Comparison of ENCODE assay signal across 1 cellular context in genomic region chr2:134917958-134918517, GRCh38.
TF ChIP-seq lines count a peak whose summit lies in the region.

No MANE protein-coding gene starts in this region.

TF ChIP-seq in K562, 482 proteins besides CTCF, POLR2A, EP300 and RAD21 (continued from another document and continues in another):
- TF ChIP-seq, protein P1, sequence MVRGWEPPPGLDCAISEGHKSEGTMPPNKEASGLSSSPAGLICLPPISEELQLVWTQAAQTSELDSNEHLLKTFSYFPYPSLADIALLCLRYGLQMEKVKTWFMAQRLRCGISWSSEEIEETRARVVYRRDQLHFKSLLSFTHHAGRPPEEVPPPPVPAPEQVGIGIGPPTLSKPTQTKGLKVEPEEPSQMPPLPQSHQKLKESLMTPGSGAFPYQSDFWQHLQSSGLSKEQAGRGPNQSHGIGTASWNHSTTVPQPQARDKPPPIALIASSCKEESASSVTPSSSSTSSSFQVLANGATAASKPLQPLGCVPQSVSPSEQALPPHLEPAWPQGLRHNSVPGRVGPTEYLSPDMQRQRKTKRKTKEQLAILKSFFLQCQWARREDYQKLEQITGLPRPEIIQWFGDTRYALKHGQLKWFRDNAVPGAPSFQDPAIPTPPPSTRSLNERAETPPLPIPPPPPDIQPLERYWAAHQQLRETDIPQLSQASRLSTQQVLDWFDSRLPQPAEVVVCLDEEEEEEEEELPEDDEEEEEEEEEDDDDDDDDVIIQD (CRISPR knock-in tag; IDR thresholded peaks at IDR 0.05) = no peak
- TF ChIP-seq ELK1 (CRISPR knock-in tag; IDR thresholded peaks at IDR 0.05) = no peak
- no peak for TF ChIP-seq XRCC5 (IDR thresholded peaks at IDR 0.05; ENCODE audit: low read depth, low read length)
- no peak for TF ChIP-seq BDP1 (IDR thresholded peaks at IDR 0.05; ENCODE audit: insufficient read depth, insufficient read length)
- no peak for TF ChIP-seq HLTF (IDR thresholded peaks at IDR 0.05)
- no peak; the same call in 1 of the 2 replicates for TF ChIP-seq ZFX (CRISPR knock-in tag; IDR thresholded peaks at IDR 0.05)
- TF ChIP-seq HMG20A (CRISPR knock-in tag; conservative IDR thresholded peaks at IDR 0.05) = no peak
- no peak for TF ChIP-seq USF1 (CRISPR knock-in tag; IDR thresholded peaks at IDR 0.05)
- no peak for TF ChIP-seq SNAPC5 (CRISPR knock-in tag; IDR thresholded peaks at IDR 0.05)
- no peak for TF ChIP-seq ZKSCAN1 (IDR thresholded peaks at IDR 0.05; ENCODE audit: low read depth, low read length)
- no peak for TF ChIP-seq MED1 (CRISPR knock-in tag; IDR thresholded peaks at IDR 0.05; ENCODE audit: borderline replicate concordance)
- TF ChIP-seq DMBX1 (CRISPR knock-in tag; IDR thresholded peaks at IDR 0.05; ENCODE audit: borderline replicate concordance) = no peak
- TF ChIP-seq DNMT1 (IDR thresholded peaks at IDR 0.05) = no peak
- 0 out of 2 replicates have a peak, but pooled peaks have one; percentile 72 for TF ChIP-seq LCOR (CRISPR knock-in tag; IDR thresholded peaks at IDR 0.05)
- no peak for TF ChIP-seq RBM14 (IDR thresholded peaks at IDR 0.05; ENCODE audit: borderline replicate concordance, insufficient read depth, low read depth, low read length)
- TF ChIP-seq ETV1 (tag; conservative IDR thresholded peaks at IDR 0.05; ENCODE audit: low read depth) = peak; percentile 84
- no peak for TF ChIP-seq FUS (optimal IDR thresholded peaks at IDR 0.05; ENCODE audit: low read depth, low read length)
- TF ChIP-seq FOXK2 (conservative IDR thresholded peaks at IDR 0.05 in 1 of 2, IDR thresholded peaks at IDR 0.05 in 1 of 2; ENCODE audit: low read depth in 2 of 2) = peak in 1 of 2 experiments; percentile 11; a peak in 1 of 4 replicates
- no peak for TF ChIP-seq ZFP1 (CRISPR knock-in tag; IDR thresholded peaks at IDR 0.05)
- TF ChIP-seq ETV6 (IDR thresholded peaks at IDR 0.05; ENCODE audit: borderline replicate concordance in 1 of 2, low read depth in 2 of 2, low read length in 1 of 2) = no peak
- no peak for TF ChIP-seq ETV6 (CRISPR knock-in tag; IDR thresholded peaks at IDR 0.05; ENCODE audit: borderline replicate concordance)
- TF ChIP-seq RBBP5 (IDR thresholded peaks at IDR 0.05; ENCODE audit: borderline replicate concordance, insufficient read depth, low read length, poor library complexity, severe bottlenecking) = no peak
- no peak for TF ChIP-seq U2AF1 (optimal IDR thresholded peaks at IDR 0.05; ENCODE audit: low read depth, low read length)
- no peak for TF ChIP-seq ZNF311 (CRISPR knock-in tag; IDR thresholded peaks at IDR 0.05)
- TF ChIP-seq, protein P2, sequence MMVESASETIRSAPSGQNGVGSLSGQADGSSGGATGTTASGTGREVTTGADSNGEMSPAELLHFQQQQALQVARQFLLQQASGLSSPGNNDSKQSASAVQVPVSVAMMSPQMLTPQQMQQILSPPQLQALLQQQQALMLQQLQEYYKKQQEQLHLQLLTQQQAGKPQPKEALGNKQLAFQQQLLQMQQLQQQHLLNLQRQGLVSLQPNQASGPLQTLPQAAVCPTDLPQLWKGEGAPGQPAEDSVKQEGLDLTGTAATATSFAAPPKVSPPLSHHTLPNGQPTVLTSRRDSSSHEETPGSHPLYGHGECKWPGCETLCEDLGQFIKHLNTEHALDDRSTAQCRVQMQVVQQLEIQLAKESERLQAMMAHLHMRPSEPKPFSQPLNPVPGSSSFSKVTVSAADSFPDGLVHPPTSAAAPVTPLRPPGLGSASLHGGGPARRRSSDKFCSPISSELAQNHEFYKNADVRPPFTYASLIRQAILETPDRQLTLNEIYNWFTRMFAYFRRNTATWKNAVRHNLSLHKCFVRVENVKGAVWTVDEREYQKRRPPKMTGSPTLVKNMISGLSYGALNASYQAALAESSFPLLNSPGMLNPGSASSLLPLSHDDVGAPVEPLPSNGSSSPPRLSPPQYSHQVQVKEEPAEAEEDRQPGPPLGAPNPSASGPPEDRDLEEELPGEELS (CRISPR knock-in tag; IDR thresholded peaks at IDR 0.05; ENCODE audit: borderline replicate concordance) = no peak
- TF ChIP-seq CBX8 (IDR thresholded peaks at IDR 0.05; ENCODE audit: borderline replicate concordance, extremely low read depth, low read depth, low read length, poor library complexity, severe bottlenecking) = no peak
- TF ChIP-seq HSF4 (CRISPR knock-in tag; IDR thresholded peaks at IDR 0.05; ENCODE audit: borderline replicate concordance) = no peak
- TF ChIP-seq ZNF583 (CRISPR knock-in tag; IDR thresholded peaks at IDR 0.05) = no peak
- TF ChIP-seq, protein P3, sequence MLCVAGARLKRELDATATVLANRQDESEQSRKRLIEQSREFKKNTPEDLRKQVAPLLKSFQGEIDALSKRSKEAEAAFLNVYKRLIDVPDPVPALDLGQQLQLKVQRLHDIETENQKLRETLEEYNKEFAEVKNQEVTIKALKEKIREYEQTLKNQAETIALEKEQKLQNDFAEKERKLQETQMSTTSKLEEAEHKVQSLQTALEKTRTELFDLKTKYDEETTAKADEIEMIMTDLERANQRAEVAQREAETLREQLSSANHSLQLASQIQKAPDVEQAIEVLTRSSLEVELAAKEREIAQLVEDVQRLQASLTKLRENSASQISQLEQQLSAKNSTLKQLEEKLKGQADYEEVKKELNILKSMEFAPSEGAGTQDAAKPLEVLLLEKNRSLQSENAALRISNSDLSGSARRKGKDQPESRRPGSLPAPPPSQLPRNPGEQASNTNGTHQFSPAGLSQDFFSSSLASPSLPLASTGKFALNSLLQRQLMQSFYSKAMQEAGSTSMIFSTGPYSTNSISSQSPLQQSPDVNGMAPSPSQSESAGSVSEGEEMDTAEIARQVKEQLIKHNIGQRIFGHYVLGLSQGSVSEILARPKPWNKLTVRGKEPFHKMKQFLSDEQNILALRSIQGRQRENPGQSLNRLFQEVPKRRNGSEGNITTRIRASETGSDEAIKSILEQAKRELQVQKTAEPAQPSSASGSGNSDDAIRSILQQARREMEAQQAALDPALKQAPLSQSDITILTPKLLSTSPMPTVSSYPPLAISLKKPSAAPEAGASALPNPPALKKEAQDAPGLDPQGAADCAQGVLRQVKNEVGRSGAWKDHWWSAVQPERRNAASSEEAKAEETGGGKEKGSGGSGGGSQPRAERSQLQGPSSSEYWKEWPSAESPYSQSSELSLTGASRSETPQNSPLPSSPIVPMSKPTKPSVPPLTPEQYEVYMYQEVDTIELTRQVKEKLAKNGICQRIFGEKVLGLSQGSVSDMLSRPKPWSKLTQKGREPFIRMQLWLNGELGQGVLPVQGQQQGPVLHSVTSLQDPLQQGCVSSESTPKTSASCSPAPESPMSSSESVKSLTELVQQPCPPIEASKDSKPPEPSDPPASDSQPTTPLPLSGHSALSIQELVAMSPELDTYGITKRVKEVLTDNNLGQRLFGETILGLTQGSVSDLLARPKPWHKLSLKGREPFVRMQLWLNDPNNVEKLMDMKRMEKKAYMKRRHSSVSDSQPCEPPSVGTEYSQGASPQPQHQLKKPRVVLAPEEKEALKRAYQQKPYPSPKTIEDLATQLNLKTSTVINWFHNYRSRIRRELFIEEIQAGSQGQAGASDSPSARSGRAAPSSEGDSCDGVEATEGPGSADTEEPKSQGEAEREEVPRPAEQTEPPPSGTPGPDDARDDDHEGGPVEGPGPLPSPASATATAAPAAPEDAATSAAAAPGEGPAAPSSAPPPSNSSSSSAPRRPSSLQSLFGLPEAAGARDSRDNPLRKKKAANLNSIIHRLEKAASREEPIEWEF (CRISPR knock-in tag; IDR thresholded peaks at IDR 0.05) = no peak
- 0 out of 2 replicates have a peak, but pooled peaks have one; percentile 22 for TF ChIP-seq SIN3B (IDR thresholded peaks at IDR 0.05; ENCODE audit: low read depth)
- TF ChIP-seq CEBPB (tag; IDR thresholded peaks at IDR 0.05) = no peak
- TF ChIP-seq POLR2G (IDR thresholded peaks at IDR 0.05; ENCODE audit: low read depth, low read length) = peak; percentile 82
- no peak for TF ChIP-seq ESRRA (IDR thresholded peaks at IDR 0.05; ENCODE audit: borderline replicate concordance, low read depth)
- no peak for TF ChIP-seq BRD9 (IDR thresholded peaks at IDR 0.05; ENCODE audit: low read depth, partially characterized antibody)
- no peak for TF ChIP-seq ATF7 (IDR thresholded peaks at IDR 0.05)
- TF ChIP-seq MEIS2 (IDR thresholded peaks at IDR 0.05; ENCODE audit: partially characterized antibody) = no peak
- TF ChIP-seq, protein P4, sequence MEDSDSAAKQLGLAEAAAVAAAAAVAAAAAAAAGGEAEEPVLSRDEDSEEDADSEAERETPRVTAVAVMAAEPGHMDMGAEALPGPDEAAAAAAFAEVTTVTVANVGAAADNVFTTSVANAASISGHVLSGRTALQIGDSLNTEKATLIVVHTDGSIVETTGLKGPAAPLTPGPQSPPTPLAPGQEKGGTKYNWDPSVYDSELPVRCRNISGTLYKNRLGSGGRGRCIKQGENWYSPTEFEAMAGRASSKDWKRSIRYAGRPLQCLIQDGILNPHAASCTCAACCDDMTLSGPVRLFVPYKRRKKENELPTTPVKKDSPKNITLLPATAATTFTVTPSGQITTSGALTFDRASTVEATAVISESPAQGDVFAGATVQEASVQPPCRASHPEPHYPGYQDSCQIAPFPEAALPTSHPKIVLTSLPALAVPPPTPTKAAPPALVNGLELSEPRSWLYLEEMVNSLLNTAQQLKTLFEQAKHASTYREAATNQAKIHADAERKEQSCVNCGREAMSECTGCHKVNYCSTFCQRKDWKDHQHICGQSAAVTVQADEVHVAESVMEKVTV (CRISPR knock-in tag; IDR thresholded peaks at IDR 0.05) = peak; percentile 30; the same call in 1 of the 2 replicates
- no peak for TF ChIP-seq COPS2 (conservative IDR thresholded peaks at IDR 0.05)
- peak; percentile 58 for TF ChIP-seq ARID1B (IDR thresholded peaks at IDR 0.05)
- TF ChIP-seq ZNF232 (CRISPR knock-in tag; IDR thresholded peaks at IDR 0.05) = no peak
- TF ChIP-seq, protein P5, sequence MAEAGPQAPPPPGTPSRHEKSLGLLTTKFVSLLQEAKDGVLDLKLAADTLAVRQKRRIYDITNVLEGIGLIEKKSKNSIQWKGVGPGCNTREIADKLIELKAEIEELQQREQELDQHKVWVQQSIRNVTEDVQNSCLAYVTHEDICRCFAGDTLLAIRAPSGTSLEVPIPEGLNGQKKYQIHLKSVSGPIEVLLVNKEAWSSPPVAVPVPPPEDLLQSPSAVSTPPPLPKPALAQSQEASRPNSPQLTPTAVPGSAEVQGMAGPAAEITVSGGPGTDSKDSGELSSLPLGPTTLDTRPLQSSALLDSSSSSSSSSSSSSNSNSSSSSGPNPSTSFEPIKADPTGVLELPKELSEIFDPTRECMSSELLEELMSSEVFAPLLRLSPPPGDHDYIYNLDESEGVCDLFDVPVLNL (CRISPR knock-in tag; IDR thresholded peaks at IDR 0.05; ENCODE audit: low read depth) = no peak
- no peak for TF ChIP-seq HMBOX1 (IDR thresholded peaks at IDR 0.05)
- TF ChIP-seq LEF1 (IDR thresholded peaks at IDR 0.05) = peak; percentile 40; the same call in 1 of the 2 replicates
- TF ChIP-seq ATF4 (CRISPR knock-in tag; IDR thresholded peaks at IDR 0.05) = no peak
- no peak for TF ChIP-seq TEAD1 (CRISPR knock-in tag; IDR thresholded peaks at IDR 0.05)
- no peak for TF ChIP-seq ZBTB1 (CRISPR knock-in tag; IDR thresholded peaks at IDR 0.05; ENCODE audit: borderline replicate concordance, low read depth)
- no peak for TF ChIP-seq KLF10 (CRISPR knock-in tag; IDR thresholded peaks at IDR 0.05)
- TF ChIP-seq BCOR (IDR thresholded peaks at IDR 0.05) = peak; percentile 25; the same call in 1 of the 2 replicates
- no peak for TF ChIP-seq PTTG1 (tag; IDR thresholded peaks at IDR 0.05; ENCODE audit: low read depth)
- TF ChIP-seq EHMT2 (IDR thresholded peaks at IDR 0.05) = no peak
- TF ChIP-seq JUND (IDR thresholded peaks at IDR 0.05; ENCODE audit: borderline replicate concordance, low read depth, low read length) = peak; percentile 50; the same call in 1 of the 2 replicates
- TF ChIP-seq JUND (tag; IDR thresholded peaks at IDR 0.05; ENCODE audit: borderline replicate concordance, low read depth, low read length) = no peak; the same call in 2 of the 3 replicates
